Comparison of ENCODE assay signal across 20 cellular contexts in the genomic region with DNA sequence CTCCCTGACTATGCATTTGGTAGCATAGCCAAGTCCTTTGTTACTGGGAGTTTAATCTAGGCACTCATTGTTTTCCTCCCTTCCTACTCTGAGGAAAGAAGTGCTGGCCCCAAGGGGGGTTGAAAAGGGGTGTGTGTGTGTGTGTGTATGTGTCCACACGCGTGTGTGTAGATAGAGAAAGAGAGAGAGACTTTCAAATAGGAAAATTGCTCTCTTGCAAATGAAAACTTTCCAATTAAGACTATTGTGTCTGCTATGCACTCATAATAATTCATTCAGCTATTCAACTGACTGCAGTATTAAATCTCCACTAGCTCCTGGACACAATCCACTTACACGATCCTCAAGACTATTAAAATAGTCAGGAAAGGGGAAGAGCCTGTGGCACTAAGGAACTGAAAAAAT.
A peak's percentile ranks its signal among the peaks of the same experiment; 100 is the strongest.
DNase-seq lines count a peak whose midpoint lies in the region; TF ChIP-seq lines count a peak whose summit lies in the region.
"Had no signal": no experiment of that assay in that cellular context is flagged by ENCODE, and none has a peak within 500 bp of the region (broad histone marks: within the 10 kb centered on the region; RNA-seq: fewer than 3 reads in every experiment).

No MANE protein-coding gene starts in this region.

- H3K36me3 ChIP-seq in mammary epithelial cell (ENCODE audit: insufficient read depth, low read length), result no peaks in the 10 kb centered on the region
- no peaks in the 10 kb centered on the region for H3K36me3 ChIP-seq in esophagus muscularis mucosa
- H3K36me3 ChIP-seq: right lobe of liver, SJSA1 had no signal

- dilution Hi-C loops in mammary epithelial cell (cut with HindIII; ENCODE audit: low sequenced_read_pairs), result no loop called here

- peak overlapping the region; percentile 46 for H2AFZ ChIP-seq in mammary epithelial cell (ENCODE audit: low read depth, low read length)
- H2AFZ ChIP-seq: parathyroid adenoma had no signal

- intact Hi-C loops in mammary epithelial cell (cut with micrococcal nuclease) (no loop called here), MCF 10A (cut with micrococcal nuclease) (no loop called here), esophagus muscularis mucosa (cut with DNase I) (no loop called here)

- CTCF ChIA-PET in mammary epithelial cell (lab: Charles Lee; ENCODE audit: low non-redundant PET), result no interaction called here
- CTCF ChIA-PET in MCF 10A (lab: Yijun Ruan, JAX), result interaction anchor here (0.6 to 0.7 kb wide), 2 partner anchors 296 to 816 kb away, joined by 3 read pairs; no protein-coding TSS in a partner anchor
- CTCF ChIA-PET in activated CD4-positive, alpha-beta memory T cell treated with anti-CD3 and anti-CD28 coated beads, Interleukin-2, amount 10 ng/mL, durations not matched to agents 7 days and 5 days (lab: Charles Lee), result no interaction called here

- TF ChIP-seq EP300 in esophagus muscularis mucosa (IDR thresholded peaks at IDR 0.05), result no peak

- no peak overlapping the region for H3K27ac ChIP-seq in mammary epithelial cell (ENCODE audit: insufficient read depth, low read depth, low read length)
- peak overlapping the region; percentile 49 for H3K27ac ChIP-seq in VCaP
- no peak overlapping the region for H3K27ac ChIP-seq in esophagus muscularis mucosa (replicated peaks in 1 of 4)
- H3K27ac ChIP-seq: C4-2B, parathyroid adenoma, right lobe of liver, SJSA1, testis had no signal

- H3K9me3 ChIP-seq in mammary epithelial cell (replicated peaks; ENCODE audit: insufficient read depth, low read length), result no peaks in the 10 kb centered on the region
- H3K9me3 ChIP-seq in esophagus muscularis mucosa, result no peaks in the 10 kb centered on the region
- H3K9me3 ChIP-seq: right lobe of liver, SJSA1, testis had no signal

- no peaks in the 10 kb centered on the region for H3K79me2 ChIP-seq in mammary epithelial cell (ENCODE audit: insufficient read depth, low read length)
- H3K79me2 ChIP-seq: parathyroid adenoma had no signal

- no peak overlapping the region for H3K27ac Mint-ChIP-seq in MCF 10A (ENCODE audit: low read depth, unreplicated experiment)
- H3K27ac Mint-ChIP-seq in activated CD4-positive, alpha-beta memory T cell treated with anti-CD3 and anti-CD28 coated beads, Interleukin-2, amount 10 ng/mL, durations not matched to agents 7 days and 5 days, result no peak overlapping the region
- H3K27ac Mint-ChIP-seq: natural killer cell treated with Interleukin-12 subunit alpha and Interleukin-12 subunit beta and Interleukin-15 and Interleukin-18, amount 100 ng/mL, for 72 hours had no signal

- H3K9ac ChIP-seq in mammary epithelial cell (ENCODE audit: insufficient read depth, low read length), result no peak overlapping the region
- H3K9ac ChIP-seq: parathyroid adenoma had no signal

- TF ChIP-seq POLR2A in esophagus muscularis mucosa (IDR thresholded peaks at IDR 0.05; ENCODE audit: low read depth), result no peak

- no peak overlapping the region for H3K4me2 ChIP-seq in mammary epithelial cell (ENCODE audit: insufficient read depth, low read depth, low read length)

- 0% methylated on average over 3 of the region's 3 CpGs for WGBS in mammary epithelial cell (ENCODE audit: low coverage, missing lambda C conversion rate)
- WGBS in esophagus muscularis mucosa, result 54% methylated on average over 3 of the region's 3 CpGs

- in situ Hi-C loops in mammary epithelial cell (cut with MboI; ENCODE audit: low sequenced_read_pairs in 2 of 2), result no loop called here

- no peaks in the 10 kb centered on the region for H4K20me1 ChIP-seq in mammary epithelial cell (ENCODE audit: insufficient read depth, low read length)

- H3K27me3 ChIP-seq in mammary epithelial cell (ENCODE audit: insufficient read depth, low read length), result no peaks in the 10 kb centered on the region
- no peaks in the 10 kb centered on the region for H3K27me3 ChIP-seq in esophagus muscularis mucosa
- H3K27me3 ChIP-seq: dorsolateral prefrontal cortex, right lobe of liver, SJSA1, testis had no signal

- H3K9me3 Mint-ChIP-seq in MCF 10A (ENCODE audit: unreplicated experiment), result no peaks in the 10 kb centered on the region
- H3K9me3 Mint-ChIP-seq in activated CD4-positive, alpha-beta memory T cell treated with anti-CD3 and anti-CD28 coated beads, Interleukin-2, amount 10 ng/mL, durations not matched to agents 7 days and 5 days, result no peaks in the 10 kb centered on the region
- H3K9me3 Mint-ChIP-seq: natural killer cell treated with Interleukin-12 subunit alpha and Interleukin-12 subunit beta and Interleukin-15 and Interleukin-18, amount 100 ng/mL, for 72 hours had no signal

- BruUV-seq in mammary epithelial cell (replicated peaks; lab: Mats Ljungman, UMichigan) (no TSS peak), MCF 10A (replicated peaks; lab: Mats Ljungman, UMichigan) (no TSS peak)

- no peaks in the 10 kb centered on the region for H3K4me1 Mint-ChIP-seq in MCF 10A (ENCODE audit: insufficient read depth, unreplicated experiment)
- H3K4me1 Mint-ChIP-seq in activated CD4-positive, alpha-beta memory T cell treated with anti-CD3 and anti-CD28 coated beads, Interleukin-2, amount 10 ng/mL, durations not matched to agents 7 days and 5 days, result no peaks in the 10 kb centered on the region

- no peaks in the 10 kb centered on the region for H3K4me1 ChIP-seq in mammary epithelial cell (ENCODE audit: insufficient read depth, low read length)
- H3K4me1 ChIP-seq in esophagus muscularis mucosa, result peaks cover 0 to 8% (median 2%) of the 10 kb centered on the region in 4 donors
- H3K4me1 ChIP-seq: parathyroid adenoma, right lobe of liver, SJSA1, testis had no signal

- no peak overlapping the region for H3K4me3 Mint-ChIP-seq in MCF 10A (ENCODE audit: unreplicated experiment)
- no peak overlapping the region for H3K4me3 Mint-ChIP-seq in activated CD4-positive, alpha-beta memory T cell treated with anti-CD3 and anti-CD28 coated beads, Interleukin-2, amount 10 ng/mL, durations not matched to agents 7 days and 5 days
- H3K4me3 Mint-ChIP-seq: natural killer cell treated with Interleukin-12 subunit alpha and Interleukin-12 subunit beta and Interleukin-15 and Interleukin-18, amount 100 ng/mL, for 72 hours had no signal

- POLR2A ChIA-PET in MCF 10A (lab: Yijun Ruan, JAX), result no interaction called here
- POLR2A ChIA-PET in activated CD4-positive, alpha-beta memory T cell treated with anti-CD3 and anti-CD28 coated beads, Interleukin-2, amount 10 ng/mL, durations not matched to agents 7 days and 5 days (lab: Charles Lee), result no interaction called here

- peaks cover 54% of the 10 kb centered on the region for H3K27me3 Mint-ChIP-seq in MCF 10A (ENCODE audit: insufficient read depth, unreplicated experiment)
- no peaks in the 10 kb centered on the region for H3K27me3 Mint-ChIP-seq in activated CD4-positive, alpha-beta memory T cell treated with anti-CD3 and anti-CD28 coated beads, Interleukin-2, amount 10 ng/mL, durations not matched to agents 7 days and 5 days

- H3K36me3 Mint-ChIP-seq in MCF 10A (ENCODE audit: insufficient read depth, unreplicated experiment), result no peaks in the 10 kb centered on the region
- no peaks in the 10 kb centered on the region for H3K36me3 Mint-ChIP-seq in activated CD4-positive, alpha-beta memory T cell treated with anti-CD3 and anti-CD28 coated beads, Interleukin-2, amount 10 ng/mL, durations not matched to agents 7 days and 5 days (ENCODE audit: low read depth)
- H3K36me3 Mint-ChIP-seq: natural killer cell treated with Interleukin-12 subunit alpha and Interleukin-12 subunit beta and Interleukin-15 and Interleukin-18, amount 100 ng/mL, for 72 hours had no signal

- DNase-seq in mammary epithelial cell (no peak), MCF 10A (ENCODE audit: unreplicated experiment) (no peak), lung microvascular endothelial cell (ENCODE audit: low read depth in 2 of 2) (peak; percentile 15 to 21), esophagus muscularis mucosa (ENCODE audit: extremely low spot score) (no peak), NCI-H2196 (lab: John Stamatoyannopoulos, UW; ENCODE audit: unreplicated experiment) (no peak)
- no peak for DNase-seq in activated CD4-positive, alpha-beta memory T cell treated with anti-CD3 and anti-CD28 coated beads, Interleukin-2, amount 10 ng/mL, durations not matched to agents 7 days and 5 days
- DNase-seq: activated CD4-positive, alpha-beta T cell treated with anti-CD3 and anti-CD28 coated beads for 1 hour; activated gamma-delta T cell; dorsolateral prefrontal cortex; left cardiac atrium; NCI-H1092 treated with DMSO at 0.1 percent for 48 hours; NCI-H226; right lobe of liver; stimulated activated naive CD4-positive, alpha-beta T cell treated with Interleukin-2 at 50 U/mL for 16 hours; testis had no signal

- TF ChIP-seq CTCF in mammary epithelial cell (conservative IDR thresholded peaks at IDR 0.05 in 1 of 2, IDR thresholded peaks at IDR 0.05 in 1 of 2; ENCODE audit: extremely low read depth in 1 of 2, insufficient read depth in 1 of 2, low read depth in 1 of 2, low read length in 2 of 2) (no peak), MCF 10A (IDR thresholded peaks at IDR 0.05; ENCODE audit: unreplicated experiment) (no peak), VCaP (conservative IDR thresholded peaks at IDR 0.05) (no peak), esophagus muscularis mucosa (IDR thresholded peaks at IDR 0.05) (no peak)

- no peak overlapping the region for H3K4me3 ChIP-seq in mammary epithelial cell (replicated peaks in 1 of 3; ENCODE audit: insufficient read depth in 1 of 3, low read depth in 2 of 3, low read length in 3 of 3)
- no peak overlapping the region for H3K4me3 ChIP-seq in esophagus muscularis mucosa
- H3K4me3 ChIP-seq: right lobe of liver, SJSA1, testis had no signal

Comparison
In these comparisons a context has a peak if more than half of its experiments do, and no peak if none do; other contexts are left out.
1. DNase-seq: peak in lung microvascular endothelial cell (2 of 2); none in mammary epithelial cell (single experiment), MCF 10A (single experiment), esophagus muscularis mucosa (single experiment), NCI-H2196 (single experiment) and activated CD4-positive, alpha-beta memory T cell treated with anti-CD3 and anti-CD28 coated beads, Interleukin-2, amount 10 ng/mL, durations not matched to agents 7 days and 5 days (single experiment).